Comparison of ENCODE assay signal across 9 cellular contexts in the genomic region with DNA sequence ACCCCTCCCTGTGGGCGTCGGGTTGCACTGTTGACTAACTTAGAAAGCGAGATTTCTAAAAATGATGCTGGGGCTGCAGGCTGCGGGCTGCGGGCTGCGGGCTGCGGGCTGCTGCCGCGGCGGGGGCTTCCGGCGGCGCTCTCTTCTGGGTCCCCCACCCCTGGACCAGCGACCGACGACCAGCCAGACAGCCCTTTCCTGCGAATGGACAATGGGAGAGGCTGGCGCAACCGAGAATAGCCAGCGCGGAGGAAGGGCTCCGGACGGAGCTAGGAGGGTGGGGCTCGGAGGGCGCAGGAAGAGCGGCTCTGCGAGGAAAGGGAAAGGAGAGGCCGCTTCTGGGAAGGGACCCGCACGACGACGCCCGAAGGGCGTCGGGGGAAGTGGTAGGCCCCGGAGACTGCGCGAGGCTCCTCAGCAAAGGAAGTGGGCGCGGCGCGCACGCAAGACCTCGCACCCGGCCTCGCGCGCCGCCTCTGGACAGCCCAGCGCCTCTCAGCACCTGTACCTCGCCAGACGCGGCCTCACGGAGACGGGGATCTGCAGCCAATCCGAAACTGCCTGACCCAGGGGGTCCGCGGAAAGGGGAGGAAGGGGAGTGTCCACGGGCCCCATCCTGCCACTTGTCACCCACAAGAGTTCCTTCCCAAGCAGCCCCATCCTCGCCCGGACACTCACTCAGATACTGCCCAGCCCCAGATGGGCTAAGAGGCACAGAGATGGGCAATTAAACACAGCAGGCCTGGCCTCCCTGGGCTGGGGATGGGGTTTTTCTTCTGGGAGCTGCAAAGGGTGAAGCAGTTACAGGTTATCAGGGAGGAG.
DNase-seq lines count a peak whose midpoint lies in the region; ATAC-seq, FAIRE-seq and TF ChIP-seq lines count a peak whose summit lies in the region.
"Had no signal": no experiment of that assay in that cellular context is flagged by ENCODE, and none has a peak within 500 bp of the region (broad histone marks: within the 10 kb centered on the region; RNA-seq: fewer than 3 reads in every experiment).

No MANE protein-coding gene starts in this region.

- H3K4me1 Mint-ChIP-seq in T-helper 17 cell = peaks cover 28% of the 10 kb centered on the region

- SMC1A ChIA-PET in GM12878 (lab: Charles Lee; ENCODE audit: uncharacterized antibody, unreplicated experiment) = interaction anchor here (0.9 to 9.3 kb wide), 14 partner anchors 10 to 209 kb away, joined by 3 to 54 read pairs (median 4); no protein-coding TSS in a partner anchor

- RAD21 ChIA-PET in GM12878 (lab: Charles Lee; ENCODE audit: unreplicated experiment) = interaction anchor here (0.6 to 12.0 kb wide), 8 partner anchors 8 to 215 kb away, joined by 3 to 106 read pairs (median 6); partner anchors contain the start of gene MUC13

- BruUV-seq in GM12878 (replicated peaks; lab: Mats Ljungman, UMichigan) = no TSS peak

- peak overlapping the region; percentile 93 for H3K4me2 ChIP-seq in GM12878 (ENCODE audit: control insufficient read depth, insufficient read depth)

- H3K27me3 ChIP-seq in GM12878 (replicated peaks in 1 of 2; ENCODE audit: control insufficient read depth in 2 of 2, insufficient read depth in 2 of 2, low read length in 1 of 2) (no peaks in the 10 kb centered on the region), kidney epithelial cell (ENCODE audit: control insufficient read depth, insufficient read depth, low read length) (no peaks in the 10 kb centered on the region)

- peak; percentile 88; a peak in 3 of 4 replicates for TF ChIP-seq EP300 in GM12878 (IDR thresholded peaks at IDR 0.05; ENCODE audit: borderline replicate concordance in 1 of 2, control insufficient read depth in 1 of 2, low read depth in 2 of 2, low read length in 2 of 2)

- peak overlapping the region; percentile 95 for H3K27ac ChIP-seq in GM12878 (ENCODE audit: control insufficient read depth, insufficient read depth)

- H3K4me3 Mint-ChIP-seq in T-helper 17 cell = peak overlapping the region; percentile 82

- TF ChIP-seq CTCF in GM12878 (IDR thresholded peaks at IDR 0.05 in 2 of 3, conservative IDR thresholded peaks at IDR 0.05 in 1 of 3; ENCODE audit: control insufficient read depth in 2 of 3, extremely low read depth in 1 of 3, insufficient read depth in 1 of 3, low read depth in 3 of 3, low read length in 3 of 3) (peak; percentile 47 to 54 (median 54)), kidney epithelial cell (IDR thresholded peaks at IDR 0.05; ENCODE audit: insufficient read depth, low read length, poor library complexity, severe bottlenecking) (peak; percentile 47)

- peak overlapping the region; percentile 14; the same call in 1 of the 2 replicates for H2AFZ ChIP-seq in GM12878 (ENCODE audit: control insufficient read depth, low read depth, low read length)

- H3K36me3 ChIP-seq in GM12878 (ENCODE audit: control insufficient read depth in 2 of 2, insufficient read depth in 2 of 2, low read length in 1 of 2) (no peaks in the 10 kb centered on the region), kidney epithelial cell (ENCODE audit: control insufficient read depth, insufficient read depth, low read length) (no peaks in the 10 kb centered on the region)

- H3K4me3 ChIP-seq in GM12878 (peak overlapping the region; percentile 60; the same call in 1 of the 2 replicates), kidney epithelial cell (ENCODE audit: low read depth, low read length) (peak overlapping the region; percentile 26)

- no peaks in the 10 kb centered on the region for H3K27me3 Mint-ChIP-seq in T-helper 17 cell

- CTCF ChIA-PET in GM12878 (lab: Yijun Ruan, JAX) = interaction anchor here (1.1 to 3.6 kb wide), 8 partner anchors 13 to 217 kb away, joined by 3 to 24 read pairs (median 6); no protein-coding TSS in a partner anchor

- POLR2A ChIA-PET in GM12878 (lab: Charles Lee) = interaction anchor here (0.8 to 2.5 kb wide), 5 partner anchors 21 to 89 kb away, joined by 3 to 15 read pairs (median 4); no protein-coding TSS in a partner anchor

- peak; percentile 60; the same call in 1 of the 2 replicates for TF ChIP-seq POLR2A in GM12878 (IDR thresholded peaks at IDR 0.05; ENCODE audit: low read depth, low read length)

- intact Hi-C loops in GM12878 (cut with micrococcal nuclease; ENCODE audit: unreplicated experiment) = loop anchor here (1.0 to 5.0 kb wide), 4 partner anchors 21 to 89 kb away; no protein-coding TSS in a partner anchor

- peak overlapping the region; percentile 72 for H3K27ac Mint-ChIP-seq in T-helper 17 cell

- ATAC-seq in HG03039 (IDR thresholded peaks at IDR 0.05; ENCODE audit: unreplicated experiment) (peak; percentile 44), T-helper 17 cell (peak; percentile 92), GM12878 (peak; percentile 88)

- TF ChIP-seq RAD21 in GM12878 (IDR thresholded peaks at IDR 0.05; ENCODE audit: insufficient read depth, low read depth, low read length) = peak; percentile 46

- no peaks in the 10 kb centered on the region; the same call in 1 of the 2 replicates for H3K79me2 ChIP-seq in GM12878 (ENCODE audit: control insufficient read depth, insufficient read depth, low read length)

- no peaks in the 10 kb centered on the region for H4K20me1 ChIP-seq in GM12878 (ENCODE audit: control insufficient read depth, insufficient read depth)

- peak; percentile 69 for DNase-seq in NCI-H1436 (lab: John Stamatoyannopoulos, UW)
- no peak for DNase-seq in NCI-H1436 treated with DMSO at 0.1 percent for 48 hours (lab: John Stamatoyannopoulos, UW)
- DNase-seq in T-helper 17 cell = peak; percentile 20 to 28 (median 27)
- no peak for DNase-seq in GM12878 (ENCODE audit: low read depth, low spot score)
- DNase-seq in kidney epithelial cell (ENCODE audit: low read depth) = no peak
- DNase-seq in stimulated activated CD4-positive, alpha-beta T cell treated with anti-CD3 and anti-CD28 coated beads, Interleukin-2, amount 100 ng/mL, for 48 hours = peak; percentile 60 to 66
- DNase-seq in middle frontal gyrus (ENCODE audit: extremely low spot score, low spot score) = no peak

- no peaks in the 10 kb centered on the region for H3K36me3 Mint-ChIP-seq in T-helper 17 cell (ENCODE audit: low read depth)

- peaks cover 92% of the 10 kb centered on the region for H3K4me1 ChIP-seq in GM12878 (ENCODE audit: control insufficient read depth, insufficient read depth, low read length)

- under 1% methylated on average over 51 of the region's 61 CpGs for WGBS in GM12878 (ENCODE audit: insufficient coverage, insufficient replicate concordance, low lambda C conversion rate, missing lambda C conversion rate)

- H3K9me3 ChIP-seq in T-helper 17 cell (ENCODE audit: control insufficient read depth, low read length, poor library complexity, severe bottlenecking) (no peaks in the 10 kb centered on the region), GM12878 (replicated peaks; ENCODE audit: control insufficient read depth, insufficient read depth, low read length) (no peaks in the 10 kb centered on the region; the same call in 2 of the 3 replicates)

- no peak for FAIRE-seq in GM12878 (lab: Jason Lieb, UNC)
- FAIRE-seq: A204.1 had no signal

- H3K9ac ChIP-seq in GM12878 (ENCODE audit: control insufficient read depth, insufficient read depth, low read length) = peak overlapping the region; percentile 84

- in situ Hi-C loops in GM12878 (cut with MboI) = no loop called here

TF ChIP-seq in GM12878, 131 proteins besides CTCF, POLR2A, EP300 and RAD21 (continues in another document):
- no peak for TF ChIP-seq YBX1 (IDR thresholded peaks at IDR 0.05)
- TF ChIP-seq JUND (IDR thresholded peaks at IDR 0.05; ENCODE audit: low read depth, low read length) = peak; percentile 81; the same call in 1 of the 2 replicates
- TF ChIP-seq CHD4 (IDR thresholded peaks at IDR 0.05) = no peak
- peak; percentile 39 for TF ChIP-seq SP1 (IDR thresholded peaks at IDR 0.05; ENCODE audit: low read depth, low read length)
- peak; percentile 85 to 96 for TF ChIP-seq IKZF2 (IDR thresholded peaks at IDR 0.05)
- no peak for TF ChIP-seq NR2C1 (IDR thresholded peaks at IDR 0.05)
- no peak for TF ChIP-seq CBX3 (IDR thresholded peaks at IDR 0.05; ENCODE audit: borderline replicate concordance, low read depth)
- no peak; the same call in 1 of the 2 replicates for TF ChIP-seq TCF7 (IDR thresholded peaks at IDR 0.05; ENCODE audit: borderline replicate concordance)
- no peak for TF ChIP-seq HCFC1 (IDR thresholded peaks at IDR 0.05; ENCODE audit: low read length)
- no peak for TF ChIP-seq CEBPB (IDR thresholded peaks at IDR 0.05; ENCODE audit: borderline replicate concordance in 1 of 2, low read depth in 2 of 2, low read length in 2 of 2)
- TF ChIP-seq SMAD5 (IDR thresholded peaks at IDR 0.05; ENCODE audit: low read depth) = no peak; the same call in 1 of the 2 replicates
- TF ChIP-seq SUZ12 (IDR thresholded peaks at IDR 0.05; ENCODE audit: unreplicated experiment) = no peak
- peak; percentile 64; the same call in 1 of the 2 replicates for TF ChIP-seq LARP7 (IDR thresholded peaks at IDR 0.05)
- peak; percentile 94 for TF ChIP-seq MEF2B (IDR thresholded peaks at IDR 0.05; ENCODE audit: partially characterized antibody, poor library complexity, severe bottlenecking)
- peak; percentile 53; the same call in 1 of the 2 replicates for TF ChIP-seq CHD2 (IDR thresholded peaks at IDR 0.05; ENCODE audit: borderline replicate concordance, low read depth, low read length)
- TF ChIP-seq BCL11A (IDR thresholded peaks at IDR 0.05; ENCODE audit: low read depth, low read length) = peak; percentile 96
- TF ChIP-seq EGR1 (IDR thresholded peaks at IDR 0.05; ENCODE audit: borderline replicate concordance in 1 of 2, low read depth in 2 of 2, low read length in 2 of 2) = peak in 1 of 2 experiments; percentile 89; a peak in 2 of 3 replicates
- peak; percentile 94 for TF ChIP-seq PAX5 (IDR thresholded peaks at IDR 0.05; ENCODE audit: borderline replicate concordance, low read depth, low read length)
- TF ChIP-seq, protein P1, sequence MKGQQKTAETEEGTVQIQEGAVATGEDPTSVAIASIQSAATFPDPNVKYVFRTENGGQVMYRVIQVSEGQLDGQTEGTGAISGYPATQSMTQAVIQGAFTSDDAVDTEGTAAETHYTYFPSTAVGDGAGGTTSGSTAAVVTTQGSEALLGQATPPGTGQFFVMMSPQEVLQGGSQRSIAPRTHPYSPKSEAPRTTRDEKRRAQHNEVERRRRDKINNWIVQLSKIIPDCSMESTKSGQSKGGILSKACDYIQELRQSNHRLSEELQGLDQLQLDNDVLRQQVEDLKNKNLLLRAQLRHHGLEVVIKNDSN (IDR thresholded peaks at IDR 0.05; ENCODE audit: borderline replicate concordance, extremely low read length, insufficient read depth, low read depth, low read length) = no peak

Comparison
In these comparisons a context has a peak if more than half of its experiments do, and no peak if none do; other contexts are left out.
1. DNase-seq: peak in NCI-H1436 (single experiment), T-helper 17 cell (3 of 3) and stimulated activated CD4-positive, alpha-beta T cell treated with anti-CD3 and anti-CD28 coated beads, Interleukin-2, amount 100 ng/mL, for 48 hours (2 of 2); none in NCI-H1436 treated with DMSO at 0.1 percent for 48 hours (single experiment), GM12878 (single experiment), kidney epithelial cell (single experiment) and middle frontal gyrus (single experiment).
2. Peak in every context shown above with its lines, with median percentiles within 50 percentile points of each other: ATAC-seq.